In the genomic region with DNA sequence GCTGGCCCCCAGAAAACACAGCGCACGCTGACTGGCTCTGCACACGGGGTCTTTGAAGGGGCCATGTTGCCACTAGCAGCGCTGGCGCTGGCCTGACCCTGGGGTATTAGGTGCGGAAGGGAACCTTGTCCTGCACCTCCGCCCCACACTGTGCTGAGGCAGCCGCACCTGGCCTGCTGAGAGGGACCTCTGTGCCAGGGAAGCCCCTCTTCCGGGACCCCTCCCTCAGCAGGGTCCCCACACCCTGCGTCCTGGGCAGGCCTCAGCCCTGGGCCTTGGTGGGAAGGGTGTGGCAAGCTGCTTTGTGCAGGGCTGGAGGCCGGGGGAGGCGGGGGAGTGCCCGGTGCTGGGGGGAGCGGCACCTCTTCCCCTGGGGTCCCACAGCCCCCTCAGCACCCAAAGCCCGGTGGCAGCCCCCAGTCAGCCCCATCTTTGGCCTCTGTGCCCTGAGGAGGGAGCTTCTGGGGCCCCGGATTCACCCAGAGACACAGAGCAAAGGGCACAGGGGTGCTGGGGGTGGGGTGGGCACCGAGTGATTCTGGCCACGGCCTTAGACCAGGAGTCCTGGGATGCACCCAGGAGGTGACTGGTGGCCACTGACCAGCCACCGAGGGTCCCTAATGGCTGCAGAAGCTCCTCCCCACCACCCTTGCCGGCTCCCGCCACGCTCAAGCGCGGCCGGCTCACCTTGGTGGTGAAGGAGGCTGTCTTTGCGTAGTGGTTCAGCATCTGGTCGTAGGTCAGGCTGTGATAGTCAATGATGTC, we compare ENCODE assay signal across 2 cellular contexts.
TF ChIP-seq lines count a peak whose summit lies in the region.

No MANE protein-coding gene starts in this region.

TF ChIP-seq in SK-N-SH, 30 proteins besides CTCF, POLR2A, EP300 and RAD21:
- TF ChIP-seq EZH2phosphoT487 (IDR thresholded peaks at IDR 0.05; ENCODE audit: borderline replicate concordance, low read depth) (no peak), GATA2 (CRISPR knock-in tag; IDR thresholded peaks at IDR 0.05) (no peak), TCF12 (IDR thresholded peaks at IDR 0.05) (no peak), ELF1 (IDR thresholded peaks at IDR 0.05) (no peak), SMC3 (IDR thresholded peaks at IDR 0.05; ENCODE audit: low read depth, low read length) (no peak), YY1 (IDR thresholded peaks at IDR 0.05; ENCODE audit: low read depth) (no peak), TEAD4 (IDR thresholded peaks at IDR 0.05; ENCODE audit: borderline replicate concordance, insufficient read depth) (no peak), FOXM1 (IDR thresholded peaks at IDR 0.05; ENCODE audit: low read depth) (no peak), NRF1 (IDR thresholded peaks at IDR 0.05; ENCODE audit: low read depth, low read length) (no peak), RFX5 (IDR thresholded peaks at IDR 0.05; ENCODE audit: low read length) (no peak)
- TF ChIP-seq, protein P1, sequence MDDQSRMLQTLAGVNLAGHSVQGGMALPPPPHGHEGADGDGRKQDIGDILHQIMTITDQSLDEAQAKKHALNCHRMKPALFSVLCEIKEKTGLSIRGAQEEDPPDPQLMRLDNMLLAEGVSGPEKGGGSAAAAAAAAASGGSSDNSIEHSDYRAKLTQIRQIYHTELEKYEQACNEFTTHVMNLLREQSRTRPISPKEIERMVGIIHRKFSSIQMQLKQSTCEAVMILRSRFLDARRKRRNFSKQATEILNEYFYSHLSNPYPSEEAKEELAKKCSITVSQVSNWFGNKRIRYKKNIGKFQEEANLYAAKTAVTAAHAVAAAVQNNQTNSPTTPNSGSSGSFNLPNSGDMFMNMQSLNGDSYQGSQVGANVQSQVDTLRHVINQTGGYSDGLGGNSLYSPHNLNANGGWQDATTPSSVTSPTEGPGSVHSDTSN (IDR thresholded peaks at IDR 0.05): no peak

TF ChIP-seq in SK-N-SH treated with all-trans-retinoic acid at 6 μM for 48 hours, 23 proteins besides CTCF, POLR2A, EP300 and RAD21:
- TF ChIP-seq OSR1 (CRISPR knock-in tag; IDR thresholded peaks at IDR 0.05): no peak
